In genomic region chr19:16143399-16144215, GRCh38 we compare ENCODE assay signal across 8 cellular contexts. TPM values are rescaled to one million over a fixed set of nuclear protein-coding genes. Genes with fewer than 3 reads are reported as not detected.
DNase-seq lines count a peak whose midpoint lies in the region; ATAC-seq and FAIRE-seq lines count a peak whose summit lies in the region.

Gene HSH2D (plus strand): TSS chr19:16143685. CDS start chr19:16148751, 5,066 bp downstream.

- no peaks in the 10 kb centered on the region for H4K20me1 ChIP-seq in Karpas-422 (ENCODE audit: insufficient read depth, low read depth, low read length)

- H3K4me3 ChIP-seq in CD4-positive, alpha-beta memory T cell (ENCODE audit: low read length in 2 of 2) = peak within 1 kb of the TSS; percentile 74 to 84
- H3K4me3 ChIP-seq in Karpas-422 (ENCODE audit: low read length) = peak within 1 kb of the TSS; percentile 82

- H3K27ac ChIP-seq in CD4-positive, alpha-beta memory T cell (ENCODE audit: low read depth, low read length) = peak within 1 kb of the TSS; percentile 82
- H3K27ac ChIP-seq in Karpas-422 (ENCODE audit: low read length) = peak within 1 kb of the TSS; percentile 59

- peak; percentile 51 for ATAC-seq in GM19455 (IDR thresholded peaks at IDR 0.05; ENCODE audit: unreplicated experiment)
- ATAC-seq in activated CD4-positive, CD25-positive, alpha-beta regulatory T cell treated with anti-CD3 and anti-CD28 coated beads, Interleukin-2, amount 50 U/mL, for 24 hours = peak; percentile 96 to 98

- H3K4me1 Mint-ChIP-seq in CD4-positive, alpha-beta memory T cell = peaks cover 20 to 51% (median 33%) of the 10 kb centered on the region in 4 donors

- no peaks in the 10 kb centered on the region for H3K27me3 Mint-ChIP-seq in CD4-positive, alpha-beta memory T cell

- H3K79me2 ChIP-seq in Karpas-422 (ENCODE audit: low read length) = peaks cover 20% of the 10 kb centered on the region

- CTCF ChIA-PET in CD4-positive, alpha-beta memory T cell (lab: Charles Lee; ENCODE audit: partially characterized antibody) = interaction anchor here (0.5 to 2.8 kb wide), 15 partner anchors 10 to 332 kb away, joined by 3 to 17 read pairs (median 5); partner anchors contain the start of gene FAM32A

- H3K9ac ChIP-seq in Karpas-422 (ENCODE audit: low read length) = peak within 1 kb of the TSS; percentile 85

- H3K27ac Mint-ChIP-seq in CD4-positive, alpha-beta memory T cell = peak within 1 kb of the TSS; percentile 83 to 99 (median 96)

- H3K36me3 Mint-ChIP-seq in CD4-positive, alpha-beta memory T cell = peaks cover 0 to 9% of the 10 kb centered on the region in 2 donors

- no peaks in the 10 kb centered on the region for H3K9me2 ChIP-seq in Karpas-422 (replicated peaks; ENCODE audit: insufficient read depth, low read length)

- intact Hi-C loops in CD4-positive, alpha-beta memory T cell (cut with micrococcal nuclease) = loop anchor here (1.0 to 2.0 kb wide), 3 partner anchors 25 to 42 kb away; partner anchors contain the start of genes FAM32A and RAB8A

- no peaks in the 10 kb centered on the region for H3K9me3 ChIP-seq in CD4-positive, alpha-beta memory T cell (ENCODE audit: control insufficient read depth in 1 of 2, low read length in 2 of 2)
- H3K9me3 ChIP-seq in Karpas-422 (ENCODE audit: low read length) = no peaks in the 10 kb centered on the region

- POLR2A ChIA-PET in CD4-positive, alpha-beta memory T cell (lab: Charles Lee; ENCODE audit: partially characterized antibody) = interaction anchor here (0.6 to 2.7 kb wide), 15 partner anchors 14 to 787 kb away, joined by 3 to 18 read pairs (median 5); partner anchors contain the start of genes KLF2, RAB8A and TPM4

- peak within 1 kb of the TSS; percentile 93 for H3K4me2 ChIP-seq in Karpas-422 (ENCODE audit: low read depth, low read length, poor library complexity, severe bottlenecking)

- no peaks in the 10 kb centered on the region for H3K9me3 Mint-ChIP-seq in CD4-positive, alpha-beta memory T cell

- H3K4me3 Mint-ChIP-seq in CD4-positive, alpha-beta memory T cell = peak within 1 kb of the TSS; percentile 91 to 97 (median 95)

- FAIRE-seq in HTR-8/SVneo (lab: Jason Lieb, UNC) = no peak

- peak within 1 kb of the TSS; percentile 77 for H2AFZ ChIP-seq in Karpas-422 (ENCODE audit: low read length)

- peaks cover 2% of the 10 kb centered on the region for H3K36me3 ChIP-seq in CD4-positive, alpha-beta memory T cell (ENCODE audit: insufficient read depth, low read length)
- H3K36me3 ChIP-seq in Karpas-422 (ENCODE audit: insufficient read depth, low read length) = no peaks in the 10 kb centered on the region

- DNase-seq in CD4-positive, alpha-beta memory T cell = peak; percentile 76 to 87 (median 79)
- DNase-seq in Karpas-422 (peak; percentile 92), HTR-8/SVneo (ENCODE audit: insufficient read length, low spot score) (no peak), NCI-H446 treated with DMSO at 0.1 percent for 48 hours (lab: John Stamatoyannopoulos, UW) (no peak)
- DNase-seq in effector CD8-positive, alpha-beta T cell (lab: John Stamatoyannopoulos, UW) = peak; percentile 56
- peak; percentile 41 to 64 for DNase-seq in stimulated activated CD4-positive, alpha-beta T cell treated with anti-CD3 and anti-CD28 coated beads, Interleukin-12 subunit alpha, Interleukin-12 subunit beta, amount 100 ng/mL, for 24 hours (ENCODE audit: low read depth in 2 of 2)

- H3K4me1 ChIP-seq in CD4-positive, alpha-beta memory T cell (ENCODE audit: insufficient read depth, low read length) = peaks cover 42% of the 10 kb centered on the region
- H3K4me1 ChIP-seq in Karpas-422 (ENCODE audit: low read length) = peaks cover 43% of the 10 kb centered on the region

- H3K27me3 ChIP-seq in CD4-positive, alpha-beta memory T cell (ENCODE audit: insufficient read depth, low read length) = no peaks in the 10 kb centered on the region
- H3K27me3 ChIP-seq in Karpas-422 (ENCODE audit: low read length) = no peaks in the 10 kb centered on the region

RNA-seq across cellular contexts. Expression of gene HSH2D, which starts in this region (rescaled TPM):
- total RNA-seq in CD4-positive, alpha-beta memory T cell = 10 to 100 TPM; 17.8 to 18.8 TPM
- polyA plus RNA-seq in CD4-positive, alpha-beta memory T cell = 10 to 100 TPM in 1 of 2 donors, 1 to 10 TPM in 1; 5.5 to 12.6 TPM
- total RNA-seq in Karpas-422 (2014; rRNA removed; shearing (Covaris generic); ENCODE audit: low replicate concordance) = 22.7 and 27.4 TPM in 2 replicates

Comparison
In these comparisons a context has a peak if more than half of its experiments do, and no peak if none do; other contexts are left out.
1. DNase-seq: peak in CD4-positive, alpha-beta memory T cell (5 of 5), Karpas-422 (single experiment), effector CD8-positive, alpha-beta T cell (single experiment) and stimulated activated CD4-positive, alpha-beta T cell treated with anti-CD3 and anti-CD28 coated beads, Interleukin-12 subunit alpha, Interleukin-12 subunit beta, amount 100 ng/mL, for 24 hours (2 of 2); none in HTR-8/SVneo (single experiment) and NCI-H446 treated with DMSO at 0.1 percent for 48 hours (single experiment).